Comparison of ENCODE assay signal across 16 cellular contexts in genomic region chr17:28624148-28624547, GRCh38. TPM values are rescaled to one million over a fixed set of nuclear protein-coding genes. Genes with fewer than 3 reads are reported as not detected.
DNase-seq lines count a peak whose midpoint lies in the region; ATAC-seq and TF ChIP-seq lines count a peak whose summit lies in the region.
"Had no signal": no experiment of that assay in that cellular context is flagged by ENCODE, and none has a peak within 500 bp of the region (broad histone marks: within the 10 kb centered on the region; RNA-seq: fewer than 3 reads in every experiment).

No MANE protein-coding gene starts in this region.

- 54% methylated on average over 2 of the region's 2 CpGs for WGBS in right lobe of liver (ENCODE audit: insufficient coverage, low coverage, low lambda C conversion rate, missing lambda C conversion rate)

- no peaks in the 10 kb centered on the region for H3K27me3 ChIP-seq in right atrium auricular region
- no peaks in the 10 kb centered on the region for H3K27me3 ChIP-seq in right lobe of liver
- H3K27me3 ChIP-seq: BLaER1 treated with 17β-estradiol and CSF1 and Interleukin-3, amounts not matched to agents 10 nM and 100 nM had no signal

- peaks cover 0 to 6% of the 10 kb centered on the region in 2 donors for H3K4me1 ChIP-seq in right atrium auricular region
- H3K4me1 ChIP-seq in OCI-LY7 (ENCODE audit: insufficient read depth, low read length, poor library complexity, severe bottlenecking): peaks cover 13% of the 10 kb centered on the region
- peaks cover 0 to 70% (median 28%) of the 10 kb centered on the region in 4 donors for H3K4me1 ChIP-seq in right lobe of liver

- H2AFZ ChIP-seq in OCI-LY7 (ENCODE audit: low read length): no peak overlapping the region
- H2AFZ ChIP-seq: GM23248 had no signal

- peak overlapping the region; percentile 15; the same call in 1 of the 2 replicates for H3K4me2 ChIP-seq in OCI-LY7 (ENCODE audit: low read length)
- H3K4me2 ChIP-seq: BLaER1 treated with 17β-estradiol and CSF1 and Interleukin-3, amounts not matched to agents 10 nM and 100 nM had no signal

- TF ChIP-seq CTCF in right atrium auricular region (IDR thresholded peaks at IDR 0.05): no peak
- no peak for TF ChIP-seq CTCF in OCI-LY7 (conservative IDR thresholded peaks at IDR 0.05; ENCODE audit: low read length)
- no peak for TF ChIP-seq CTCF in right lobe of liver (IDR thresholded peaks at IDR 0.05)

- TF ChIP-seq POLR2A in right lobe of liver (IDR thresholded peaks at IDR 0.05): no peak

- no peaks in the 10 kb centered on the region for H3K9me3 ChIP-seq in right atrium auricular region
- H3K9me3 ChIP-seq in OCI-LY7 (ENCODE audit: low read length): no peaks in the 10 kb centered on the region
- H3K9me3 ChIP-seq in right lobe of liver: no peaks in the 10 kb centered on the region
- H3K9me3 ChIP-seq: BLaER1 treated with 17β-estradiol and CSF1 and Interleukin-3, amounts not matched to agents 10 nM and 100 nM had no signal

- DNase-seq in Right ventricle myocardium superior: no peak
- DNase-seq in right atrium auricular region (ENCODE audit: low spot score): no peak
- DNase-seq in OCI-LY7 (ENCODE audit: low spot score): peak; percentile 64
- DNase-seq in right lobe of liver: no peak
- no peak for DNase-seq in NCI-H1417 treated with DMSO at 0.1 percent for 48 hours (lab: John Stamatoyannopoulos, UW)
- no peak for DNase-seq in activated CD4-positive, alpha-beta T cell treated with anti-CD3 and anti-CD28 coated beads, Interleukin-2, amount 10 ng/mL, durations not matched to agents 24 days and 14 days
- DNase-seq: ACHN; Calu3; CD4-positive, alpha-beta T cell; DMS 273 treated with DMSO at 0.1 percent for 48 hours; DMS79; GM23248 had no signal

- peaks cover 39% of the 10 kb centered on the region for H3K4me1 Mint-ChIP-seq in dendritic cell treated with granulocyte-macrophage colony-stimulating factor and Interleukin-4, amounts not matched to agents 40 ng/mL and 50 ng/mL, for 4 days (ENCODE audit: low read depth)
- peaks cover 8% of the 10 kb centered on the region for H3K4me1 Mint-ChIP-seq in activated CD4-positive, alpha-beta T cell treated with anti-CD3 and anti-CD28 coated beads, Interleukin-2, amount 10 ng/mL, durations not matched to agents 24 days and 14 days

- peaks cover 98% of the 10 kb centered on the region for H3K36me3 Mint-ChIP-seq in dendritic cell treated with granulocyte-macrophage colony-stimulating factor and Interleukin-4, amounts not matched to agents 40 ng/mL and 50 ng/mL, for 4 days (ENCODE audit: low read depth)
- peaks cover 75% of the 10 kb centered on the region for H3K36me3 Mint-ChIP-seq in activated CD4-positive, alpha-beta T cell treated with anti-CD3 and anti-CD28 coated beads, Interleukin-2, amount 10 ng/mL, durations not matched to agents 24 days and 14 days (ENCODE audit: low read depth)

- no TSS peak for BruUV-seq in OCI-LY7 (replicated peaks; lab: Mats Ljungman, UMichigan)

- intact Hi-C loops in Right ventricle myocardium superior (cut with DNase I): no loop called here
- intact Hi-C loops in OCI-LY7 (cut with micrococcal nuclease; ENCODE audit: unreplicated experiment): loop anchor here (10.0 kb wide), 1 partner anchor 61 kb away; no protein-coding TSS in a partner anchor
- intact Hi-C loops in dendritic cell treated with granulocyte-macrophage colony-stimulating factor and Interleukin-4, amounts not matched to agents 40 ng/mL and 50 ng/mL, for 4 days (cut with micrococcal nuclease): no loop called here
- intact Hi-C loops in right lobe of liver (cut with DNase I): no loop called here
- intact Hi-C loops in activated CD4-positive, alpha-beta T cell treated with anti-CD3 and anti-CD28 coated beads, Interleukin-2, amount 10 ng/mL, durations not matched to agents 24 days and 14 days (cut with micrococcal nuclease): no loop called here

- no peaks in the 10 kb centered on the region for H3K9me2 ChIP-seq in OCI-LY7 (ENCODE audit: insufficient read depth, low read length)

- H3K36me3 ChIP-seq in right atrium auricular region (peaks cover 64% of the 10 kb centered on the region), OCI-LY7 (ENCODE audit: insufficient read depth, low read length) (peaks cover 95% of the 10 kb centered on the region), right lobe of liver (peaks cover 9 to 35% (median 13%) of the 10 kb centered on the region in 4 donors)

- H3K79me2 ChIP-seq in OCI-LY7 (ENCODE audit: insufficient read depth, low read depth, low read length): no peaks in the 10 kb centered on the region

- H4K20me1 ChIP-seq in OCI-LY7 (ENCODE audit: insufficient read depth, low read length): no peaks in the 10 kb centered on the region

- H3K27ac ChIP-seq in right atrium auricular region: peak overlapping the region in 1 of 2 donors; percentile 3
- peak overlapping the region; percentile 42 for H3K27ac ChIP-seq in OCI-LY7 (ENCODE audit: low read depth, low read length, poor library complexity, severe bottlenecking)
- peak overlapping the region; percentile 54 to 61 (median 60) for H3K27ac ChIP-seq in right lobe of liver
- H3K27ac ChIP-seq: BLaER1 treated with 17β-estradiol and CSF1 and Interleukin-3, amounts not matched to agents 10 nM and 100 nM; GM23248 had no signal

- ATAC-seq in Right ventricle myocardium superior (ENCODE audit: poor library complexity) (peak; percentile 25), right lobe of liver (peak; percentile 43 to 56 (median 48)), HG03108 (IDR thresholded peaks at IDR 0.05; ENCODE audit: unreplicated experiment) (no peak)
- ATAC-seq: HCT116 had no signal

- POLR2A ChIA-PET in OCI-LY7 (lab: Charles Lee): interaction anchor here (0.8 to 0.9 kb wide), 2 partner anchors 11 to 121 kb away, joined by 3 to 5 read pairs; no protein-coding TSS in a partner anchor

- H3K4me3 ChIP-seq in right atrium auricular region: no peak overlapping the region
- H3K4me3 ChIP-seq in OCI-LY7 (ENCODE audit: low read depth, low read length, poor library complexity, severe bottlenecking): no peak overlapping the region
- no peak overlapping the region for H3K4me3 ChIP-seq in right lobe of liver
- H3K4me3 ChIP-seq: BLaER1 treated with 17β-estradiol and CSF1 and Interleukin-3, amounts not matched to agents 10 nM and 100 nM; GM23248 had no signal

- CTCF ChIA-PET in OCI-LY7 (lab: Charles Lee; ENCODE audit: unreplicated experiment): no interaction called here

- H3K4me3 Mint-ChIP-seq in dendritic cell treated with granulocyte-macrophage colony-stimulating factor and Interleukin-4, amounts not matched to agents 40 ng/mL and 50 ng/mL, for 4 days: no peak overlapping the region
- H3K4me3 Mint-ChIP-seq in activated CD4-positive, alpha-beta T cell treated with anti-CD3 and anti-CD28 coated beads, Interleukin-2, amount 10 ng/mL, durations not matched to agents 24 days and 14 days: no peak overlapping the region
- H3K4me3 Mint-ChIP-seq: CD4-positive, alpha-beta T cell had no signal

- no peaks in the 10 kb centered on the region for H3K27me3 Mint-ChIP-seq in dendritic cell treated with granulocyte-macrophage colony-stimulating factor and Interleukin-4, amounts not matched to agents 40 ng/mL and 50 ng/mL, for 4 days
- H3K27me3 Mint-ChIP-seq in activated CD4-positive, alpha-beta T cell treated with anti-CD3 and anti-CD28 coated beads, Interleukin-2, amount 10 ng/mL, durations not matched to agents 24 days and 14 days: no peaks in the 10 kb centered on the region
- H3K27me3 Mint-ChIP-seq: CD4-positive, alpha-beta T cell had no signal

- H3K27ac Mint-ChIP-seq in dendritic cell treated with granulocyte-macrophage colony-stimulating factor and Interleukin-4, amounts not matched to agents 40 ng/mL and 50 ng/mL, for 4 days: peak overlapping the region; percentile 17
- no peak overlapping the region for H3K27ac Mint-ChIP-seq in activated CD4-positive, alpha-beta T cell treated with anti-CD3 and anti-CD28 coated beads, Interleukin-2, amount 10 ng/mL, durations not matched to agents 24 days and 14 days
- H3K27ac Mint-ChIP-seq: CD4-positive, alpha-beta T cell had no signal

- no peaks in the 10 kb centered on the region for H3K9me3 Mint-ChIP-seq in dendritic cell treated with granulocyte-macrophage colony-stimulating factor and Interleukin-4, amounts not matched to agents 40 ng/mL and 50 ng/mL, for 4 days
- H3K9me3 Mint-ChIP-seq in activated CD4-positive, alpha-beta T cell treated with anti-CD3 and anti-CD28 coated beads, Interleukin-2, amount 10 ng/mL, durations not matched to agents 24 days and 14 days: no peaks in the 10 kb centered on the region
- H3K9me3 Mint-ChIP-seq: CD4-positive, alpha-beta T cell had no signal

RNA-seq across cellular contexts. Expression of gene RSKR, which starts 10.2 kb away (rescaled TPM):
- total RNA-seq in Right ventricle myocardium superior: 4.8 TPM
- total RNA-seq in right atrium auricular region: 1 to 10 TPM; 1.3 to 1.8 TPM
- total RNA-seq in OCI-LY7 (2014; rRNA removed; shearing (Covaris generic)): 24.7 and 30.4 TPM in 2 replicates
- 59.6 and 66.2 TPM in 2 replicates for total RNA-seq in OCI-LY7 (2022)
- 1 to 10 TPM; 1.5 to 7.3 (median 4.2) TPM for total RNA-seq in right lobe of liver
- total RNA-seq in activated CD4-positive, alpha-beta T cell treated with anti-CD3 and anti-CD28 coated beads, Interleukin-2, amount 10 ng/mL, durations not matched to agents 24 days and 14 days: 40.8 and 43.8 TPM in 2 replicates

RNA-seq across cellular contexts. Expression of gene BLTP2, which starts 20.8 kb away (rescaled TPM):
- total RNA-seq in Right ventricle myocardium superior (69.2 TPM), right atrium auricular region (10 to 100 TPM; 62.5 to 70.3 TPM), OCI-LY7 (2022) (177 and 185 TPM in 2 replicates), right lobe of liver (10 to 100 TPM; 33.2 to 90.3 (median 47.1) TPM)
- 147 and 151 TPM in 2 replicates for total RNA-seq in OCI-LY7 (2014; rRNA removed; shearing (Covaris generic))
- total RNA-seq in activated CD4-positive, alpha-beta T cell treated with anti-CD3 and anti-CD28 coated beads, Interleukin-2, amount 10 ng/mL, durations not matched to agents 24 days and 14 days: 220 and 225 TPM in 2 replicates

RNA-seq across cellular contexts. Expression of gene SPAG5, which starts 25.3 kb away (rescaled TPM):
- total RNA-seq in Right ventricle myocardium superior: 1.1 TPM
- 1 to 10 TPM in 1 of 2 donors, under 1 TPM in 1; 0.98 to 1.1 TPM for total RNA-seq in right atrium auricular region
- total RNA-seq in OCI-LY7 (2014; rRNA removed; shearing (Covaris generic)): 161 and 163 TPM in 2 replicates
- 152 and 156 TPM in 2 replicates for total RNA-seq in OCI-LY7 (2022)
- total RNA-seq in right lobe of liver: 10 to 100 TPM in 4 of 6 experiments, 1 to 10 TPM in 2; 8.4 to 14.1 (median 11.3) TPM
- 89.6 and 91.3 TPM in 2 replicates for total RNA-seq in activated CD4-positive, alpha-beta T cell treated with anti-CD3 and anti-CD28 coated beads, Interleukin-2, amount 10 ng/mL, durations not matched to agents 24 days and 14 days

RNA-seq across cellular contexts. Expression of gene SDF2, which starts 37.6 kb away (rescaled TPM):
- total RNA-seq in Right ventricle myocardium superior: 26.4 TPM
- total RNA-seq in right atrium auricular region: 10 to 100 TPM; 23.0 to 32.5 TPM
- total RNA-seq in OCI-LY7 (2014; rRNA removed; shearing (Covaris generic)): 31.2 and 31.8 TPM in 2 replicates
- 32.9 and 38.6 TPM in 2 replicates for total RNA-seq in OCI-LY7 (2022)
- total RNA-seq in right lobe of liver: 10 to 100 TPM; 24.6 to 31.8 (median 26.4) TPM
- total RNA-seq in activated CD4-positive, alpha-beta T cell treated with anti-CD3 and anti-CD28 coated beads, Interleukin-2, amount 10 ng/mL, durations not matched to agents 24 days and 14 days: 43.8 and 46.2 TPM in 2 replicates

RNA-seq across cellular contexts. Expression of gene SUPT6H, which starts 37.9 kb away (rescaled TPM):
- total RNA-seq in Right ventricle myocardium superior: 38.8 TPM
- total RNA-seq in right atrium auricular region: 10 to 100 TPM; 28.5 to 45.4 TPM
- 32.1 and 33.7 TPM in 2 replicates for total RNA-seq in OCI-LY7 (2014; rRNA removed; shearing (Covaris generic))
- 70.4 and 76.5 TPM in 2 replicates for total RNA-seq in OCI-LY7 (2022)
- total RNA-seq in right lobe of liver: 10 to 100 TPM; 28.8 to 38.0 (median 34.0) TPM
- total RNA-seq in activated CD4-positive, alpha-beta T cell treated with anti-CD3 and anti-CD28 coated beads, Interleukin-2, amount 10 ng/mL, durations not matched to agents 24 days and 14 days: 100 and 108 TPM in 2 replicates
